22 cellular contexts compared by ENCODE assay signal in genomic region chr20:48640871-48641270, GRCh38.
DNase-seq lines count a peak whose midpoint lies in the region; ATAC-seq and TF ChIP-seq lines count a peak whose summit lies in the region.
"Had no signal": no experiment of that assay in that cellular context is flagged by ENCODE, and none has a peak within 500 bp of the region (broad histone marks: within the 10 kb centered on the region; RNA-seq: fewer than 3 reads in every experiment).

No MANE protein-coding gene starts in this region.

- H3K36me3 ChIP-seq in CD4-positive, CD25-positive, alpha-beta regulatory T cell (ENCODE audit: control insufficient read depth, insufficient read depth, low read length) = peaks cover 95% of the 10 kb centered on the region
- H3K36me3 ChIP-seq in HEK293 (ENCODE audit: control insufficient read depth in 2 of 2, insufficient read depth in 1 of 2, low read length in 2 of 2) (peaks cover 0 to 22% of the 10 kb centered on the region in 2 experiments; a peak in 1 of 3 replicates), upper lobe of left lung (peaks cover 5 to 97% (median 86%) of the 10 kb centered on the region in 4 donors)

- CTCF ChIA-PET in HEK293 (lab: Yijun Ruan, JAX) = interaction anchor here (0.9 kb wide), 1 partner anchor 264 kb away, joined by 3 read pairs; no protein-coding TSS in a partner anchor
- CTCF ChIA-PET in activated CD8-positive, alpha-beta memory T cell treated with anti-CD3 and anti-CD28 coated beads, Interleukin-2, amount 10 ng/mL, durations not matched to agents 7 days and 5 days (lab: Charles Lee) = interaction anchor here (1.2 kb wide), 1 partner anchor 264 kb away, joined by 3 read pairs; no protein-coding TSS in a partner anchor

- H3K4me1 Mint-ChIP-seq in CD4-positive, CD25-positive, alpha-beta regulatory T cell = peaks cover 0 to 6% (median 1%) of the 10 kb centered on the region in 4 donors
- H3K4me1 Mint-ChIP-seq in endothelial cell (ENCODE audit: unreplicated experiment) = peaks cover 2% of the 10 kb centered on the region
- peaks cover 28% of the 10 kb centered on the region for H3K4me1 Mint-ChIP-seq in stimulated activated effector memory CD8-positive, alpha-beta T cell treated with anti-CD3 and anti-CD28 coated beads, Interleukin-12 subunit alpha, Interleukin-12 subunit beta, amount 100 ng/mL, for 72 hours
- peaks cover 30% of the 10 kb centered on the region for H3K4me1 Mint-ChIP-seq in activated CD8-positive, alpha-beta memory T cell treated with anti-CD3 and anti-CD28 coated beads, Interleukin-2, amount 10 ng/mL, durations not matched to agents 7 days and 5 days
- H3K4me1 Mint-ChIP-seq: B cell had no signal

- no peaks in the 10 kb centered on the region for H3K27me3 ChIP-seq in CD4-positive, CD25-positive, alpha-beta regulatory T cell (ENCODE audit: control insufficient read depth, insufficient read depth, low read length)
- no peaks in the 10 kb centered on the region for H3K27me3 ChIP-seq in upper lobe of left lung

- no peaks in the 10 kb centered on the region for H3K9me3 ChIP-seq in CD4-positive, CD25-positive, alpha-beta regulatory T cell (ENCODE audit: control insufficient read depth in 2 of 2, low read length in 2 of 2)
- H3K9me3 ChIP-seq in HEK293 (ENCODE audit: control insufficient read depth, insufficient read depth, low read depth, low read length) = no peaks in the 10 kb centered on the region
- no peaks in the 10 kb centered on the region for H3K9me3 ChIP-seq in upper lobe of left lung

- no peak overlapping the region for H3K27ac ChIP-seq in CD4-positive, CD25-positive, alpha-beta regulatory T cell (ENCODE audit: insufficient read depth, low read length, poor library complexity, severe bottlenecking)
- H3K27ac ChIP-seq in HEK293 (ENCODE audit: extremely low read depth, low read depth, low read length) = no peak overlapping the region
- no peak overlapping the region for H3K27ac ChIP-seq in upper lobe of left lung
- H3K27ac ChIP-seq: C4-2B, HL-60, RWPE1 had no signal

- no peak for DNase-seq in CD4-positive, CD25-positive, alpha-beta regulatory T cell
- DNase-seq in endothelial cell (ENCODE audit: low spot score) (no peak), upper lobe of left lung (no peak), NCI-H345 treated with DMSO at 0.1 percent for 48 hours (lab: John Stamatoyannopoulos, UW; ENCODE audit: unreplicated experiment) (no peak)
- no peak for DNase-seq in stimulated activated effector memory CD8-positive, alpha-beta T cell treated with anti-CD3 and anti-CD28 coated beads, Interleukin-12 subunit alpha, Interleukin-12 subunit beta, amount 100 ng/mL, for 72 hours (ENCODE audit: low spot score in 2 of 2)
- no peak for DNase-seq in activated CD8-positive, alpha-beta memory T cell treated with anti-CD3 and anti-CD28 coated beads, Interleukin-2, amount 10 ng/mL, durations not matched to agents 7 days and 5 days
- DNase-seq: DMS153, DND-41, Kasumi-1, NCI-H1105, NCI-H1436 treated with DMSO at 0.1 percent for 48 hours, NCI-H1930, NCI-H2107, NCI-H526 treated with DMSO at 0.1 percent for 48 hours, SHP77 had no signal

- TF ChIP-seq EP300 in upper lobe of left lung (IDR thresholded peaks at IDR 0.05) = no peak

- H3K4me3 Mint-ChIP-seq in CD4-positive, CD25-positive, alpha-beta regulatory T cell = no peak overlapping the region
- H3K4me3 Mint-ChIP-seq in endothelial cell (ENCODE audit: unreplicated experiment) = no peak overlapping the region
- no peak overlapping the region for H3K4me3 Mint-ChIP-seq in stimulated activated effector memory CD8-positive, alpha-beta T cell treated with anti-CD3 and anti-CD28 coated beads, Interleukin-12 subunit alpha, Interleukin-12 subunit beta, amount 100 ng/mL, for 72 hours
- H3K4me3 Mint-ChIP-seq in activated CD8-positive, alpha-beta memory T cell treated with anti-CD3 and anti-CD28 coated beads, Interleukin-2, amount 10 ng/mL, durations not matched to agents 7 days and 5 days = no peak overlapping the region
- H3K4me3 Mint-ChIP-seq: B cell had no signal

- no peak overlapping the region for H3K4me3 ChIP-seq in CD4-positive, CD25-positive, alpha-beta regulatory T cell (ENCODE audit: low read depth, low read length)
- H3K4me3 ChIP-seq in HEK293 (ENCODE audit: low read depth, low read length) (no peak overlapping the region), upper lobe of left lung (no peak overlapping the region)
- H3K4me3 ChIP-seq: K562 had no signal

- TF ChIP-seq POLR2A in upper lobe of left lung (IDR thresholded peaks at IDR 0.05) = no peak

- POLR2A ChIA-PET in HEK293 (lab: Yijun Ruan, JAX) = no interaction called here

- H3K4me1 ChIP-seq in CD4-positive, CD25-positive, alpha-beta regulatory T cell (ENCODE audit: control insufficient read depth, insufficient read depth, low read length, poor library complexity, severe bottlenecking) = no peaks in the 10 kb centered on the region
- H3K4me1 ChIP-seq in HEK293 (ENCODE audit: control insufficient read depth, insufficient read depth, low read length) = no peaks in the 10 kb centered on the region
- no peaks in the 10 kb centered on the region for H3K4me1 ChIP-seq in upper lobe of left lung

- peaks cover 49% of the 10 kb centered on the region for H3K36me3 Mint-ChIP-seq in CD4-positive, CD25-positive, alpha-beta regulatory T cell
- peaks cover 61% of the 10 kb centered on the region for H3K36me3 Mint-ChIP-seq in endothelial cell (ENCODE audit: low read depth, unreplicated experiment)
- peaks cover 90% of the 10 kb centered on the region for H3K36me3 Mint-ChIP-seq in stimulated activated effector memory CD8-positive, alpha-beta T cell treated with anti-CD3 and anti-CD28 coated beads, Interleukin-12 subunit alpha, Interleukin-12 subunit beta, amount 100 ng/mL, for 72 hours
- peaks cover 46% of the 10 kb centered on the region for H3K36me3 Mint-ChIP-seq in activated CD8-positive, alpha-beta memory T cell treated with anti-CD3 and anti-CD28 coated beads, Interleukin-2, amount 10 ng/mL, durations not matched to agents 7 days and 5 days

- ATAC-seq in CD4-positive, CD25-positive, alpha-beta regulatory T cell (ENCODE audit: low read depth in 2 of 2) = no peak
- ATAC-seq in stimulated activated effector memory CD8-positive, alpha-beta T cell treated with anti-CD3 and anti-CD28 coated beads, Interleukin-12 subunit alpha, Interleukin-12 subunit beta, amount 100 ng/mL, for 72 hours = no peak
- ATAC-seq in activated CD8-positive, alpha-beta memory T cell treated with anti-CD3 and anti-CD28 coated beads, Interleukin-2, amount 10 ng/mL, durations not matched to agents 7 days and 5 days = no peak
- ATAC-seq in upper lobe of left lung (ENCODE audit: low FRiP score in 2 of 2) = no peak
- ATAC-seq: HCT116, K562 had no signal

- TF ChIP-seq CTCF in HEK293 (tag by site-specific recombination; IDR thresholded peaks at IDR 0.05) (no peak), endothelial cell (IDR thresholded peaks at IDR 0.05; ENCODE audit: unreplicated experiment) (no peak), upper lobe of left lung (IDR thresholded peaks at IDR 0.05) (no peak)

- peaks cover 0 to 2% (median 0%) of the 10 kb centered on the region in 7 donors for H3K9me3 Mint-ChIP-seq in CD4-positive, CD25-positive, alpha-beta regulatory T cell
- H3K9me3 Mint-ChIP-seq in endothelial cell (ENCODE audit: unreplicated experiment) = no peaks in the 10 kb centered on the region
- no peaks in the 10 kb centered on the region for H3K9me3 Mint-ChIP-seq in stimulated activated effector memory CD8-positive, alpha-beta T cell treated with anti-CD3 and anti-CD28 coated beads, Interleukin-12 subunit alpha, Interleukin-12 subunit beta, amount 100 ng/mL, for 72 hours
- H3K9me3 Mint-ChIP-seq in activated CD8-positive, alpha-beta memory T cell treated with anti-CD3 and anti-CD28 coated beads, Interleukin-2, amount 10 ng/mL, durations not matched to agents 7 days and 5 days (ENCODE audit: low read depth) = no peaks in the 10 kb centered on the region

- peak overlapping the region in 2 of 3 donors; percentile 29 to 96 for H3K27ac Mint-ChIP-seq in CD4-positive, CD25-positive, alpha-beta regulatory T cell
- H3K27ac Mint-ChIP-seq in endothelial cell (ENCODE audit: unreplicated experiment) = peak overlapping the region; percentile 24
- H3K27ac Mint-ChIP-seq in stimulated activated effector memory CD8-positive, alpha-beta T cell treated with anti-CD3 and anti-CD28 coated beads, Interleukin-12 subunit alpha, Interleukin-12 subunit beta, amount 100 ng/mL, for 72 hours = peak overlapping the region; percentile 82
- no peak overlapping the region for H3K27ac Mint-ChIP-seq in activated CD8-positive, alpha-beta memory T cell treated with anti-CD3 and anti-CD28 coated beads, Interleukin-2, amount 10 ng/mL, durations not matched to agents 7 days and 5 days
- H3K27ac Mint-ChIP-seq: B cell had no signal

- no peaks in the 10 kb centered on the region for H3K27me3 Mint-ChIP-seq in CD4-positive, CD25-positive, alpha-beta regulatory T cell
- H3K27me3 Mint-ChIP-seq in endothelial cell (ENCODE audit: unreplicated experiment) = peaks cover 16% of the 10 kb centered on the region
- H3K27me3 Mint-ChIP-seq in activated CD8-positive, alpha-beta memory T cell treated with anti-CD3 and anti-CD28 coated beads, Interleukin-2, amount 10 ng/mL, durations not matched to agents 7 days and 5 days = no peaks in the 10 kb centered on the region
- H3K27me3 Mint-ChIP-seq: B cell had no signal

- WGBS in upper lobe of left lung, 2 donors = 93 to 98% methylated on average over 2 of the region's 2 CpGs

TF ChIP-seq in HEK293, 187 proteins besides CTCF, POLR2A, EP300 and RAD21 (continues in another document):
- no peak for TF ChIP-seq ZNF433 (tag by site-specific recombination; IDR thresholded peaks at IDR 0.05; ENCODE audit: low read depth)
- TF ChIP-seq ZNF292 (tag by site-specific recombination; IDR thresholded peaks at IDR 0.05; ENCODE audit: borderline replicate concordance, low read depth) = no peak
- TF ChIP-seq ZNF645 (tag by site-specific recombination; IDR thresholded peaks at IDR 0.05) = no peak
- TF ChIP-seq OSR2 (tag by site-specific recombination; IDR thresholded peaks at IDR 0.05) = no peak
- TF ChIP-seq ZNF112 (tag by site-specific recombination; IDR thresholded peaks at IDR 0.05) = no peak
- no peak for TF ChIP-seq ZNF157 (tag by site-specific recombination; IDR thresholded peaks at IDR 0.05)
- TF ChIP-seq SCRT1 (tag by site-specific recombination; IDR thresholded peaks at IDR 0.05; ENCODE audit: borderline replicate concordance) = no peak
- TF ChIP-seq ZFHX2 (tag by site-specific recombination; conservative IDR thresholded peaks at IDR 0.05) = peak; percentile 82
